1 cellular context compared by ENCODE assay signal in genomic region chr3:169769287-169770181, GRCh38.
TF ChIP-seq lines count a peak whose summit lies in the region.

Gene ACTRT3 (minus strand): TSS chr3:169769561. CDS start chr3:169769520, 41 bp downstream.

TF ChIP-seq in GM12878, 131 proteins besides CTCF, POLR2A, EP300 and RAD21 (continued from another document and continues in another):
- no peak for TF ChIP-seq GABPA (IDR thresholded peaks at IDR 0.05; ENCODE audit: low read depth)
- TF ChIP-seq SUPT20H (IDR thresholded peaks at IDR 0.05; ENCODE audit: borderline replicate concordance, control insufficient read depth, low read depth, low read length), result no peak
- no peak for TF ChIP-seq CEBPB (IDR thresholded peaks at IDR 0.05; ENCODE audit: borderline replicate concordance in 1 of 2, low read depth in 2 of 2, low read length in 2 of 2)
- no peak for TF ChIP-seq IRF3 (IDR thresholded peaks at IDR 0.05)
- no peak for TF ChIP-seq CHD1 (IDR thresholded peaks at IDR 0.05; ENCODE audit: low read depth, low read length)
- TF ChIP-seq RELB (IDR thresholded peaks at IDR 0.05; ENCODE audit: low read depth), result peak; percentile 48; the same call in 1 of the 2 replicates
- TF ChIP-seq USF2 (IDR thresholded peaks at IDR 0.05; ENCODE audit: borderline replicate concordance, low read depth, low read length), result no peak
- TF ChIP-seq MXI1 (IDR thresholded peaks at IDR 0.05; ENCODE audit: low read depth, low read length), result no peak
- no peak for TF ChIP-seq SMC3 (IDR thresholded peaks at IDR 0.05; ENCODE audit: borderline replicate concordance, low read length)
- TF ChIP-seq TBL1XR1 (IDR thresholded peaks at IDR 0.05; ENCODE audit: low read depth, low read length), result no peak
- TF ChIP-seq CUX1 (IDR thresholded peaks at IDR 0.05; ENCODE audit: insufficient replicate concordance, low read depth, low read length), result no peak
- TF ChIP-seq NFYA (IDR thresholded peaks at IDR 0.05; ENCODE audit: borderline replicate concordance, low read depth, low read length), result no peak
- no peak for TF ChIP-seq NFXL1 (IDR thresholded peaks at IDR 0.05; ENCODE audit: borderline replicate concordance)
- no peak for TF ChIP-seq RBBP5 (conservative IDR thresholded peaks at IDR 0.05)
- no peak for TF ChIP-seq BRCA1 (IDR thresholded peaks at IDR 0.05; ENCODE audit: low read depth, low read length)
- TF ChIP-seq ZNF384 (IDR thresholded peaks at IDR 0.05; ENCODE audit: borderline replicate concordance, low read depth, low read length), result no peak
- TF ChIP-seq RELA (IDR thresholded peaks at IDR 0.05; ENCODE audit: borderline replicate concordance, partially characterized antibody), result no peak
- TF ChIP-seq ETV6 (conservative IDR thresholded peaks at IDR 0.05 in 1 of 2, IDR thresholded peaks at IDR 0.05 in 1 of 2; ENCODE audit: borderline replicate concordance in 1 of 2, low read depth in 1 of 2), result no peak
- no peak for TF ChIP-seq NR2C1 (IDR thresholded peaks at IDR 0.05)
- TF ChIP-seq CREB1 (IDR thresholded peaks at IDR 0.05; ENCODE audit: low read depth), result 0 out of 2 replicates have a peak, but pooled peaks have one; percentile 27
- no peak for TF ChIP-seq TARDBP (IDR thresholded peaks at IDR 0.05; ENCODE audit: borderline replicate concordance)
- TF ChIP-seq FOXK2 (IDR thresholded peaks at IDR 0.05), result no peak
- no peak for TF ChIP-seq KDM1A (IDR thresholded peaks at IDR 0.05; ENCODE audit: borderline replicate concordance)
- no peak for TF ChIP-seq WRNIP1 (IDR thresholded peaks at IDR 0.05; ENCODE audit: borderline replicate concordance, low read depth, low read length)
- TF ChIP-seq RCOR1 (conservative IDR thresholded peaks at IDR 0.05; ENCODE audit: low read depth, low read length), result no peak
- no peak for TF ChIP-seq MLLT1 (IDR thresholded peaks at IDR 0.05)
- TF ChIP-seq ZBTB40 (IDR thresholded peaks at IDR 0.05; ENCODE audit: borderline replicate concordance), result 0 out of 2 replicates have a peak, but pooled peaks have one; percentile 32
- TF ChIP-seq USF1 (IDR thresholded peaks at IDR 0.05; ENCODE audit: borderline replicate concordance, extremely low read length, insufficient read depth, low read depth, low read length), result no peak
- TF ChIP-seq ATF2 (IDR thresholded peaks at IDR 0.05; ENCODE audit: low read length), result no peak
- TF ChIP-seq MEF2A (IDR thresholded peaks at IDR 0.05; ENCODE audit: insufficient read depth, low read depth, low read length), result no peak
- TF ChIP-seq MAX (IDR thresholded peaks at IDR 0.05; ENCODE audit: low read depth, low read length), result no peak
- peak in 1 of 2 experiments; percentile 94; a peak in 2 of 3 replicates for TF ChIP-seq EGR1 (IDR thresholded peaks at IDR 0.05; ENCODE audit: borderline replicate concordance in 1 of 2, low read depth in 2 of 2, low read length in 2 of 2)
- TF ChIP-seq HDAC6 (IDR thresholded peaks at IDR 0.05; ENCODE audit: unreplicated experiment), result no peak
- TF ChIP-seq ASH2L (IDR thresholded peaks at IDR 0.05; ENCODE audit: borderline replicate concordance, low read depth), result no peak
- TF ChIP-seq POLR2AphosphoS5 (IDR thresholded peaks at IDR 0.05; ENCODE audit: low read length), result no peak; the same call in 1 of the 2 replicates
- TF ChIP-seq BACH1 (IDR thresholded peaks at IDR 0.05; ENCODE audit: borderline replicate concordance), result 0 out of 2 replicates have a peak, but pooled peaks have one; percentile 28
- TF ChIP-seq SIX5 (IDR thresholded peaks at IDR 0.05; ENCODE audit: low read depth, low read length, severe bottlenecking), result no peak
- TF ChIP-seq RB1 (IDR thresholded peaks at IDR 0.05; ENCODE audit: borderline replicate concordance), result no peak; the same call in 1 of the 2 replicates
- peak; percentile 66 for TF ChIP-seq PKNOX1 (IDR thresholded peaks at IDR 0.05)
- TF ChIP-seq SMAD1 (IDR thresholded peaks at IDR 0.05; ENCODE audit: low read depth, partially characterized antibody), result no peak
- no peak for TF ChIP-seq ATF7 (IDR thresholded peaks at IDR 0.05; ENCODE audit: low read depth)
